In the genomic region with DNA sequence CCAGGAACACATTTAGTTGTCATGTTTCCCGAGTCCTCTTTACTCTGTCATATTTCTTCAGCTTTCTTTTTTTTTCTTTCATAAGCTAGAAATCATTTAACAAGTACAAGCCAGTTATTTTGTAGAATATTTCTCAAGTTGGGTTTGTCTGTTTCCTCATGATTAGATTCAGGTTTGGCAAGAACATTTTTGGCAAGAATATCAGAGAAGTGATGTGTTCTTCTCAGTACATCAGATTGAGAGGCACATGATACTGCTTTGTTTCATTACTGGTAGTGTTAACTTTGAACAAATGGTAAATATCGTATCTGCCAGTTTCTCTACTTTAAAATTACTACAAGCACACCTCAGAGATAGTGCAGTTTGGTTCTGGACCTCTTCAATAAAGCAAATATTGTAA, we compare ENCODE assay signal across 17 cellular contexts. TPM values are rescaled to one million over a fixed set of nuclear protein-coding genes. Genes with fewer than 3 reads are reported as not detected.
A peak's percentile ranks its signal among the peaks of the same experiment; 100 is the strongest.
DNase-seq lines count a peak whose midpoint lies in the region; ATAC-seq, FAIRE-seq and TF ChIP-seq lines count a peak whose summit lies in the region.
"Had no signal": no experiment of that assay in that cellular context is flagged by ENCODE, and none has a peak within 500 bp of the region (broad histone marks: within the 10 kb centered on the region; RNA-seq: fewer than 3 reads in every experiment).

No MANE protein-coding gene starts in this region.

- H3K4me1 ChIP-seq in A549: peaks cover 2% of the 10 kb centered on the region; the same call in 1 of the 3 replicates
- peaks cover 0 to 12% (median 4%) of the 10 kb centered on the region in 3 donors for H3K4me1 ChIP-seq in gastroesophageal sphincter
- H3K4me1 ChIP-seq: BLaER1 had no signal

- no peak for DNase-seq in A549 (ENCODE audit: low read depth in 1 of 2, low spot score in 1 of 2)
- peak; percentile 32 for DNase-seq in epithelial cell of esophagus (ENCODE audit: low read depth)
- DNase-seq in sciatic nerve (ENCODE audit: low spot score): no peak
- DNase-seq in activated CD4-positive, alpha-beta memory T cell treated with anti-CD3 and anti-CD28 coated beads, Interleukin-2, amount 10 ng/mL, durations not matched to agents 7 days and 5 days: no peak
- DNase-seq in RPMI8226: no peak
- no peak for DNase-seq in stimulated activated naive CD4-positive, alpha-beta T cell (lab: John Stamatoyannopoulos, UW)
- DNase-seq: Calu3; CD8-positive, alpha-beta T cell; DMS79 treated with DMSO at 0.1 percent for 48 hours; HCEC 1CT had no signal

- no peak for TF ChIP-seq EP300 in A549 (IDR thresholded peaks at IDR 0.05)
- no peak for TF ChIP-seq EP300 in gastroesophageal sphincter (IDR thresholded peaks at IDR 0.05)

- POLR2A ChIA-PET in A549 (lab: Yijun Ruan, JAX): no interaction called here
- POLR2A ChIA-PET in activated CD4-positive, alpha-beta memory T cell treated with anti-CD3 and anti-CD28 coated beads, Interleukin-2, amount 10 ng/mL, durations not matched to agents 7 days and 5 days (lab: Charles Lee): no interaction called here

- no peaks in the 10 kb centered on the region for H3K9me3 Mint-ChIP-seq in activated CD4-positive, alpha-beta memory T cell treated with anti-CD3 and anti-CD28 coated beads, Interleukin-2, amount 10 ng/mL, durations not matched to agents 7 days and 5 days
- H3K9me3 Mint-ChIP-seq: CD14-positive monocyte; CD8-positive, alpha-beta T cell; GM23338 had no signal

- no peaks in the 10 kb centered on the region for H3K27me3 ChIP-seq in gastroesophageal sphincter
- H3K27me3 ChIP-seq: BLaER1 had no signal

- ATAC-seq in A549: no peak
- ATAC-seq in gastroesophageal sphincter: peak; percentile 41
- ATAC-seq in sciatic nerve: peak; percentile 63
- ATAC-seq: CD8-positive, alpha-beta T cell; GM23338 had no signal

- H3K9me3 ChIP-seq in A549: no peaks in the 10 kb centered on the region
- no peaks in the 10 kb centered on the region for H3K9me3 ChIP-seq in gastroesophageal sphincter

- H3K4me3 Mint-ChIP-seq in activated CD4-positive, alpha-beta memory T cell treated with anti-CD3 and anti-CD28 coated beads, Interleukin-2, amount 10 ng/mL, durations not matched to agents 7 days and 5 days: no peak overlapping the region
- H3K4me3 Mint-ChIP-seq: CD14-positive monocyte; CD8-positive, alpha-beta T cell; GM23338 had no signal

- H3K27me3 Mint-ChIP-seq in activated CD4-positive, alpha-beta memory T cell treated with anti-CD3 and anti-CD28 coated beads, Interleukin-2, amount 10 ng/mL, durations not matched to agents 7 days and 5 days: no peaks in the 10 kb centered on the region

- no peaks in the 10 kb centered on the region for H3K4me1 Mint-ChIP-seq in activated CD4-positive, alpha-beta memory T cell treated with anti-CD3 and anti-CD28 coated beads, Interleukin-2, amount 10 ng/mL, durations not matched to agents 7 days and 5 days

- no peak for TF ChIP-seq POLR2A in A549 (IDR thresholded peaks at IDR 0.05; ENCODE audit: low read length)
- TF ChIP-seq POLR2A in gastroesophageal sphincter (IDR thresholded peaks at IDR 0.05): no peak

- no peak for TF ChIP-seq CTCF in A549 (IDR thresholded peaks at IDR 0.05)
- no peak for TF ChIP-seq CTCF in epithelial cell of esophagus (IDR thresholded peaks at IDR 0.05; ENCODE audit: insufficient read depth, low read depth, low read length, missing control alignments)
- TF ChIP-seq CTCF in gastroesophageal sphincter (IDR thresholded peaks at IDR 0.05): no peak

- CTCF ChIA-PET in A549 (lab: Yijun Ruan, JAX): no interaction called here
- CTCF ChIA-PET in activated CD4-positive, alpha-beta memory T cell treated with anti-CD3 and anti-CD28 coated beads, Interleukin-2, amount 10 ng/mL, durations not matched to agents 7 days and 5 days (lab: Charles Lee): no interaction called here

- H3K36me3 ChIP-seq in gastroesophageal sphincter: peaks cover 0 to 22% of the 10 kb centered on the region in 2 donors
- H3K36me3 ChIP-seq: BLaER1 had no signal

- H3K4me2 ChIP-seq in A549: no peak overlapping the region
- H3K4me2 ChIP-seq: BLaER1, GM23338 had no signal

- H3K27ac Mint-ChIP-seq in activated CD4-positive, alpha-beta memory T cell treated with anti-CD3 and anti-CD28 coated beads, Interleukin-2, amount 10 ng/mL, durations not matched to agents 7 days and 5 days: no peak overlapping the region
- H3K27ac Mint-ChIP-seq: CD14-positive monocyte; CD8-positive, alpha-beta T cell; GM23338 had no signal

- H3K4me3 ChIP-seq in A549: no peak overlapping the region
- H3K4me3 ChIP-seq in epithelial cell of esophagus (ENCODE audit: low read length): no peak overlapping the region
- H3K4me3 ChIP-seq in gastroesophageal sphincter: no peak overlapping the region
- H3K4me3 ChIP-seq: BLaER1, GM23338 had no signal

- intact Hi-C loops in sciatic nerve (cut with DNase I): no loop called here

- no peak for TF ChIP-seq RAD21 in A549 (conservative IDR thresholded peaks at IDR 0.05 in 1 of 2, IDR thresholded peaks at IDR 0.05 in 1 of 2)

- peak; percentile 7 for FAIRE-seq in A549 (lab: Jason Lieb, UNC)
- FAIRE-seq: GM12891, H54 had no signal

- H3K27ac ChIP-seq in A549: no peak overlapping the region
- H3K27ac ChIP-seq in gastroesophageal sphincter: no peak overlapping the region
- H3K27ac ChIP-seq: 22Rv1, BLaER1 had no signal

- WGBS in A549 (ENCODE audit: missing lambda C conversion rate): 45% methylated on average over 2 of the region's 2 CpGs
- WGBS in gastroesophageal sphincter (ENCODE audit: low coverage in 1 of 2), 2 donors: 54 to 89% methylated on average over 2 of the region's 2 CpGs

- no peaks in the 10 kb centered on the region for H3K36me3 Mint-ChIP-seq in activated CD4-positive, alpha-beta memory T cell treated with anti-CD3 and anti-CD28 coated beads, Interleukin-2, amount 10 ng/mL, durations not matched to agents 7 days and 5 days (ENCODE audit: low read depth)

TF ChIP-seq in A549, 52 proteins besides CTCF, POLR2A, EP300 and RAD21:
- TF ChIP-seq, protein P1, sequence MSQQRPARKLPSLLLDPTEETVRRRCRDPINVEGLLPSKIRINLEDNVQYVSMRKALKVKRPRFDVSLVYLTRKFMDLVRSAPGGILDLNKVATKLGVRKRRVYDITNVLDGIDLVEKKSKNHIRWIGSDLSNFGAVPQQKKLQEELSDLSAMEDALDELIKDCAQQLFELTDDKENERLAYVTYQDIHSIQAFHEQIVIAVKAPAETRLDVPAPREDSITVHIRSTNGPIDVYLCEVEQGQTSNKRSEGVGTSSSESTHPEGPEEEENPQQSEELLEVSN (IDR thresholded peaks at IDR 0.05; ENCODE audit: borderline replicate concordance, low read depth): no peak
- TF ChIP-seq, protein P2, sequence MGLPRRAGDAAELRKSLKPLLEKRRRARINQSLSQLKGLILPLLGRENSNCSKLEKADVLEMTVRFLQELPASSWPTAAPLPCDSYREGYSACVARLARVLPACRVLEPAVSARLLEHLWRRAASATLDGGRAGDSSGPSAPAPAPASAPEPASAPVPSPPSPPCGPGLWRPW (IDR thresholded peaks at IDR 0.05): no peak
- no peak for TF ChIP-seq PHF8 (IDR thresholded peaks at IDR 0.05; ENCODE audit: borderline replicate concordance, low read depth)
- TF ChIP-seq, protein P3, sequence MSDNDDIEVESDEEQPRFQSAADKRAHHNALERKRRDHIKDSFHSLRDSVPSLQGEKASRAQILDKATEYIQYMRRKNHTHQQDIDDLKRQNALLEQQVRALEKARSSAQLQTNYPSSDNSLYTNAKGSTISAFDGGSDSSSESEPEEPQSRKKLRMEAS (IDR thresholded peaks at IDR 0.05): no peak
- TF ChIP-seq TFCP2L1 (CRISPR knock-in tag; IDR thresholded peaks at IDR 0.05): no peak
- TF ChIP-seq CHD2 (IDR thresholded peaks at IDR 0.05; ENCODE audit: low read length, partially characterized antibody): no peak
- TF ChIP-seq EHF (CRISPR knock-in tag; IDR thresholded peaks at IDR 0.05): no peak

RNA-seq across cellular contexts. Expression of a gene that starts 45.1 kb away (rescaled TPM):
- 6.7 and 7.0 TPM in 2 replicates for polyA plus RNA-seq in A549 (2011; rRNA removed)
- polyA plus RNA-seq in A549 (2012; cell fraction: cytosol; rRNA removed): 2.9 and 3.7 TPM in 2 replicates
- polyA plus RNA-seq in A549 (2012; cell fraction: nucleus; rRNA removed): 7.3 and 8.8 TPM in 2 replicates
- 1.3 to 1.5 TPM (median 1.4 TPM) in 3 replicates for polyA plus RNA-seq in A549 (2017; fragmentation: RNase III; extraction: RNeasy Plus Mini Kit Qiagen cat#74134 plus additional on column Dnase treatment)
- polyA minus RNA-seq in A549 (2011; rRNA and poly(A)+ RNA removed): 21.3 and 23.3 TPM in 2 replicates
- 10 to 100 TPM; 20.1 to 37.3 (median 28.1) TPM for total RNA-seq in gastroesophageal sphincter
- total RNA-seq in sciatic nerve: 18.8 TPM
- total RNA-seq in activated CD4-positive, alpha-beta memory T cell treated with anti-CD3 and anti-CD28 coated beads, Interleukin-2, amount 10 ng/mL, durations not matched to agents 7 days and 5 days: 1 to 10 TPM; 1.2 to 1.7 TPM

Comparison
In these comparisons a context has a peak if more than half of its experiments do, and no peak if none do; other contexts are left out.
1. ATAC-seq: peak in gastroesophageal sphincter (single experiment) and sciatic nerve (single experiment); none in A549 (0 of 2).